In the genomic region with DNA sequence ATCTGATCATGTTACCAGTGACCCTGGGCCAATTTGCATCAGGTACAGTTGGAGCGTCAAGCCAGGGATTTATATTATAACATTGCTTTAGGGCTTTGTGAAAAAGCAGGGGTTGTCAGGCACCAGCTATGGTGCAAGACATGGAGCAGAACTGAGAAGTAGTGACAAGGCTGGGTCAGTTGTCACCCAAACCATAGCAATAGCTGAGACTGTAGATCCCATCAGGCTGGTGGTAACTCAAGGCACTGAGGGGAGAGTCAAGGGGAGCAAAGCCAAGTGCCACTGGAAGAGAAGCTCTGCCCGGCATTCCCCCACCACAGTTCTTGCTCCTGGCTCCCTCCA, we compare ENCODE assay signal across 1 cellular context.
TF ChIP-seq lines count a peak whose summit lies in the region.

No MANE protein-coding gene starts in this region.

TF ChIP-seq in IMR-90, 13 proteins besides CTCF, POLR2A, EP300 and RAD21:
- TF ChIP-seq RFX5 (IDR thresholded peaks at IDR 0.05; ENCODE audit: low read depth, low read length), result no peak
TF ChIP-seq in IMR-90: peak in this region for 0.
